ENCODE assay signal across 6 cellular contexts in genomic region chrX:147333821-147334220, GRCh38.
"Had no signal": no experiment of that assay in that cellular context is flagged by ENCODE, and none has a peak within 500 bp of the region (broad histone marks: within the 10 kb centered on the region; RNA-seq: fewer than 3 reads in every experiment).

No MANE protein-coding gene starts in this region.

- H3K4me1 Mint-ChIP-seq: IgD-negative memory B cell had no signal

- H3K27me3 Mint-ChIP-seq: IgD-negative memory B cell had no signal

- H3K4me3 ChIP-seq: K562 had no signal

- H3K27ac Mint-ChIP-seq: IgD-negative memory B cell had no signal

- H3K4me3 Mint-ChIP-seq: IgD-negative memory B cell had no signal

- ATAC-seq: HepG2, K562 had no signal

- H3K36me3 Mint-ChIP-seq: IgD-negative memory B cell had no signal

- H3K27ac ChIP-seq: HL-60 had no signal

- DNase-seq: IMR-90, KBM-7 had no signal
